ENCODE assay signal across 21 cellular contexts in genomic region chr3:150454085-150454484, GRCh38. TPM values are rescaled to one million over a fixed set of nuclear protein-coding genes. Genes with fewer than 3 reads are reported as not detected.
DNase-seq lines count a peak whose midpoint lies in the region; ATAC-seq, FAIRE-seq and TF ChIP-seq lines count a peak whose summit lies in the region.
"Had no signal": no experiment of that assay in that cellular context is flagged by ENCODE, and none has a peak within 500 bp of the region (broad histone marks: within the 10 kb centered on the region; RNA-seq: fewer than 3 reads in every experiment).

No MANE protein-coding gene starts in this region.

- H2BK20ac ChIP-seq in IMR-90 (ENCODE audit: low read depth, low read length), result no peak overlapping the region

- H2BK5ac ChIP-seq in IMR-90 (ENCODE audit: low read depth, low read length, poor library complexity, severe bottlenecking), result no peak overlapping the region

- dilution Hi-C loops in IMR-90 (cut with HindIII; ENCODE audit: low sequenced_read_pairs, unreplicated experiment), result no loop called here

- DNase-seq in H54 (ENCODE audit: insufficient read length, low spot score), result no peak
- no peak for DNase-seq in IMR-90
- no peak for DNase-seq in esophagus muscularis mucosa (ENCODE audit: extremely low spot score)
- DNase-seq in small intestine, result peak; percentile 11
- DNase-seq in lower leg skin (ENCODE audit: low spot score in 2 of 2), result no peak
- DNase-seq: BE2C, DMS79, GM23248, Karpas-422, MV-4-11, NCI-H1105 treated with DMSO at 0.1 percent for 48 hours, NCI-H2081, NCI-H526 treated with DMSO at 0.1 percent for 48 hours, PC-9, SIG-M5 had no signal

- no peak overlapping the region for H2AK9ac ChIP-seq in IMR-90 (replicated peaks; ENCODE audit: low read depth, low read length, poor library complexity)

- H3K27ac ChIP-seq in IMR-90 (ENCODE audit: insufficient read depth, low read length) (no peak overlapping the region), esophagus muscularis mucosa (replicated peaks in 1 of 4) (peak overlapping the region; percentile 29 to 58 (median 44)), small intestine (ENCODE audit: low read depth in 1 of 2, low read length in 1 of 2) (no peak overlapping the region)
- H3K27ac ChIP-seq: GM23248, PC-9 had no signal

- TF ChIP-seq CTCF in IMR-90 (conservative IDR thresholded peaks at IDR 0.05; ENCODE audit: low read depth, low read length), result no peak
- TF ChIP-seq CTCF in esophagus muscularis mucosa (IDR thresholded peaks at IDR 0.05), result no peak
- no peak for TF ChIP-seq CTCF in lower leg skin (IDR thresholded peaks at IDR 0.05)

- H3K23ac ChIP-seq in IMR-90 (ENCODE audit: low read depth, low read length), result peak overlapping the region; percentile 13; the same call in 1 of the 2 replicates

- H3K36me3 ChIP-seq in IMR-90 (ENCODE audit: control insufficient read depth, insufficient read depth, low read length) (peaks cover 10% of the 10 kb centered on the region), esophagus muscularis mucosa (peaks cover 5 to 19% (median 14%) of the 10 kb centered on the region in 4 donors), small intestine (ENCODE audit: control insufficient read depth in 2 of 2, insufficient read depth in 2 of 2, low read length in 2 of 2) (peaks cover 4% of the 10 kb centered on the region in 2 donors)

- no CpG with 5 or more reads among the region's 2 CpGs for WGBS in IMR-90 (ENCODE audit: extremely low coverage in 2 of 2, insufficient read length in 1 of 2), 2 experiments
- 82% methylated on average over 2 of the region's 2 CpGs for WGBS in esophagus muscularis mucosa
- 77 to 91% (median 80%) methylated on average over 2 of the region's 2 CpGs for WGBS in small intestine, 3 donors
- 81 to 82% methylated on average over 2 of the region's 2 CpGs for WGBS in lower leg skin, 2 donors

- H3K4ac ChIP-seq in IMR-90 (ENCODE audit: low read depth, low read length), result no peak overlapping the region

- H3K4me2 ChIP-seq in IMR-90 (ENCODE audit: low read depth, low read length), result no peak overlapping the region
- H3K4me2 ChIP-seq: PC-9 had no signal

- in situ Hi-C loops in IMR-90 (cut with MboI; ENCODE audit: low sequenced_read_pairs), result no loop called here

- CTCF ChIA-PET in IMR-90 (lab: Yijun Ruan, JAX), result no interaction called here

- H2BK15ac ChIP-seq in IMR-90 (ENCODE audit: low read depth, low read length), result no peak overlapping the region

- POLR2A ChIA-PET in IMR-90 (lab: Charles Lee; ENCODE audit: unreplicated experiment), result no interaction called here

- BruUV-seq in IMR-90 (replicated peaks; lab: Mats Ljungman, UMichigan), result no TSS peak

- ATAC-seq in IMR-90 (ENCODE audit: low read depth) (no peak), GM19455 (IDR thresholded peaks at IDR 0.05; ENCODE audit: unreplicated experiment) (no peak), HG02623 (IDR thresholded peaks at IDR 0.05; ENCODE audit: unreplicated experiment) (no peak)
- ATAC-seq: SK-N-SH treated with all-trans-retinoic acid at 6 μM for 48 hours had no signal

- H3K9me3 ChIP-seq in IMR-90 (ENCODE audit: control insufficient read depth, insufficient read depth, low read length) (no peaks in the 10 kb centered on the region), esophagus muscularis mucosa (no peaks in the 10 kb centered on the region), small intestine (ENCODE audit: control insufficient read depth, low read depth) (no peaks in the 10 kb centered on the region)
- H3K9me3 ChIP-seq: BE2C, HAP-1 had no signal

- no peak overlapping the region for H4K5ac ChIP-seq in IMR-90 (ENCODE audit: low read depth, low read length)

- H3K9ac ChIP-seq in IMR-90 (ENCODE audit: low read depth, low read length), result no peak overlapping the region
- H3K9ac ChIP-seq: GM23248 had no signal

- no peak overlapping the region for H2AK5ac ChIP-seq in IMR-90 (ENCODE audit: low read depth, low read length)

- H3K27me3 ChIP-seq in IMR-90 (ENCODE audit: control insufficient read depth, insufficient read depth, low read length), result no peaks in the 10 kb centered on the region
- H3K27me3 ChIP-seq in esophagus muscularis mucosa, result no peaks in the 10 kb centered on the region
- H3K27me3 ChIP-seq in small intestine (ENCODE audit: control insufficient read depth in 2 of 2, insufficient read depth in 2 of 2, low read length in 2 of 2), result no peaks in the 10 kb centered on the region
- H3K27me3 ChIP-seq: BE2C had no signal

- no peak overlapping the region for H3K56ac ChIP-seq in IMR-90 (ENCODE audit: extremely low read depth, insufficient read depth, low read length)

- peaks cover 39% of the 10 kb centered on the region for H4K20me1 ChIP-seq in IMR-90 (ENCODE audit: insufficient read depth, low read length)

- H3K14ac ChIP-seq in IMR-90 (replicated peaks; ENCODE audit: low read depth, low read length), result no peak overlapping the region

- no peak overlapping the region for H2BK120ac ChIP-seq in IMR-90 (ENCODE audit: low read depth, low read length)

- TF ChIP-seq POLR2A in H54 (IDR thresholded peaks at IDR 0.05; ENCODE audit: low read depth, low read length), result no peak
- no peak for TF ChIP-seq POLR2A in IMR-90 (IDR thresholded peaks at IDR 0.05; ENCODE audit: low read depth, low read length)
- no peak for TF ChIP-seq POLR2A in esophagus muscularis mucosa (IDR thresholded peaks at IDR 0.05; ENCODE audit: low read depth)
- TF ChIP-seq POLR2A in lower leg skin (IDR thresholded peaks at IDR 0.05), result no peak

- no peak overlapping the region for H3K4me3 ChIP-seq in IMR-90 (ENCODE audit: insufficient read depth, low read depth, low read length)
- no peak overlapping the region for H3K4me3 ChIP-seq in esophagus muscularis mucosa
- H3K4me3 ChIP-seq in small intestine (ENCODE audit: low read depth in 1 of 2, low read length in 2 of 2), result no peak overlapping the region
- no peak overlapping the region for H3K4me3 ChIP-seq in lower leg skin (ENCODE audit: low read depth, poor library complexity, severe bottlenecking)
- H3K4me3 ChIP-seq: GM23248, HAP-1, PC-9 had no signal

- H3K18ac ChIP-seq in IMR-90 (ENCODE audit: low read depth, low read length), result no peak overlapping the region

- H3K9me1 ChIP-seq in IMR-90 (ENCODE audit: insufficient read depth, low read length), result peaks cover 10% of the 10 kb centered on the region; the same call in 1 of the 2 replicates

- no peak for TF ChIP-seq RAD21 in IMR-90 (IDR thresholded peaks at IDR 0.05; ENCODE audit: low read length)

- H3K4me1 ChIP-seq in IMR-90 (ENCODE audit: control insufficient read depth, insufficient read depth, low read length), result peaks cover 9% of the 10 kb centered on the region
- H3K4me1 ChIP-seq in esophagus muscularis mucosa, result peaks cover 20 to 65% (median 54%) of the 10 kb centered on the region in 4 donors
- no peaks in the 10 kb centered on the region for H3K4me1 ChIP-seq in small intestine (ENCODE audit: control insufficient read depth in 2 of 2, insufficient read depth in 1 of 2, low read depth in 1 of 2, low read length in 1 of 2)
- H3K4me1 ChIP-seq: BE2C had no signal

- intact Hi-C loops in IMR-90 (cut with micrococcal nuclease) (no loop called here), esophagus muscularis mucosa (cut with DNase I) (no loop called here), lower leg skin (cut with DNase I; ENCODE audit: low total_unique reads) (no loop called here)

- H3K79me1 ChIP-seq in IMR-90 (ENCODE audit: low read depth in 1 of 2, low read length in 2 of 2), result peaks cover 10 to 63% of the 10 kb centered on the region in 2 experiments

- TF ChIP-seq EP300 in esophagus muscularis mucosa (IDR thresholded peaks at IDR 0.05), result no peak

- H4K91ac ChIP-seq in IMR-90 (ENCODE audit: insufficient read depth, low read depth, low read length), result no peak overlapping the region

- H4K8ac ChIP-seq in IMR-90 (ENCODE audit: low read depth in 2 of 2, low read length in 2 of 2), result no peak overlapping the region

- no peak overlapping the region for H2AFZ ChIP-seq in IMR-90 (replicated peaks; ENCODE audit: low read length, poor library complexity)
- H2AFZ ChIP-seq: GM23248, PC-9 had no signal

- FAIRE-seq in H54 (lab: Jason Lieb, UNC), result peak; percentile 6
- FAIRE-seq in small intestine (lab: Jason Lieb, UNC), result no peak
- FAIRE-seq: D721Med, GM12891 had no signal

TF ChIP-seq in IMR-90, 13 proteins besides CTCF, POLR2A, EP300 and RAD21 (continues in another document):
- TF ChIP-seq MAZ (IDR thresholded peaks at IDR 0.05; ENCODE audit: borderline replicate concordance, low read depth, low read length) (no peak), CEBPB (IDR thresholded peaks at IDR 0.05; ENCODE audit: low read depth, low read length) (no peak), RFX5 (IDR thresholded peaks at IDR 0.05; ENCODE audit: low read depth, low read length) (no peak), MAFK (IDR thresholded peaks at IDR 0.05; ENCODE audit: low read depth, low read length) (no peak), USF2 (IDR thresholded peaks at IDR 0.05; ENCODE audit: low read depth, low read length) (no peak), ELK1 (IDR thresholded peaks at IDR 0.05; ENCODE audit: borderline replicate concordance, low read depth, low read length) (no peak), RCOR1 (IDR thresholded peaks at IDR 0.05; ENCODE audit: insufficient replicate concordance, low read length) (no peak), CHD1 (IDR thresholded peaks at IDR 0.05; ENCODE audit: low read depth, low read length) (no peak), NFE2L2 (IDR thresholded peaks at IDR 0.05; ENCODE audit: low read depth, low read length) (no peak), BHLHE40 (IDR thresholded peaks at IDR 0.05; ENCODE audit: low read depth, low read length) (no peak)

RNA-seq across cellular contexts. Expression of gene TSC22D2, which starts 46.0 kb away (rescaled TPM):
- total RNA-seq in IMR-90 (2012; rRNA removed) (12.2 and 15.8 TPM in 2 replicates), esophagus muscularis mucosa (10 to 100 TPM; 19.1 to 27.1 (median 21.2) TPM), lower leg skin (10 to 100 TPM; 13.0 to 60.4 (median 16.7) TPM)
- polyA plus RNA-seq in IMR-90 (2012; rRNA removed) (16.7 and 20.5 TPM in 2 replicates), small intestine (1 to 10 TPM; 5.9 to 8.5 (median 6.5) TPM)
- 6.3 and 8.5 TPM in 2 replicates for polyA plus RNA-seq in IMR-90 (2012; cell fraction: cytosol; rRNA removed)
- polyA plus RNA-seq in IMR-90 (2012; cell fraction: nucleus; rRNA removed; ENCODE audit: low replicate concordance), result 8.2 and 33.9 TPM in 2 replicates

Comparison
In these comparisons a context has a peak if more than half of its experiments do, and no peak if none do; other contexts are left out.
1. H3K27ac ChIP-seq: peak in esophagus muscularis mucosa (4 of 4); none in IMR-90 (single experiment) and small intestine (0 of 2).